In the genomic region with DNA sequence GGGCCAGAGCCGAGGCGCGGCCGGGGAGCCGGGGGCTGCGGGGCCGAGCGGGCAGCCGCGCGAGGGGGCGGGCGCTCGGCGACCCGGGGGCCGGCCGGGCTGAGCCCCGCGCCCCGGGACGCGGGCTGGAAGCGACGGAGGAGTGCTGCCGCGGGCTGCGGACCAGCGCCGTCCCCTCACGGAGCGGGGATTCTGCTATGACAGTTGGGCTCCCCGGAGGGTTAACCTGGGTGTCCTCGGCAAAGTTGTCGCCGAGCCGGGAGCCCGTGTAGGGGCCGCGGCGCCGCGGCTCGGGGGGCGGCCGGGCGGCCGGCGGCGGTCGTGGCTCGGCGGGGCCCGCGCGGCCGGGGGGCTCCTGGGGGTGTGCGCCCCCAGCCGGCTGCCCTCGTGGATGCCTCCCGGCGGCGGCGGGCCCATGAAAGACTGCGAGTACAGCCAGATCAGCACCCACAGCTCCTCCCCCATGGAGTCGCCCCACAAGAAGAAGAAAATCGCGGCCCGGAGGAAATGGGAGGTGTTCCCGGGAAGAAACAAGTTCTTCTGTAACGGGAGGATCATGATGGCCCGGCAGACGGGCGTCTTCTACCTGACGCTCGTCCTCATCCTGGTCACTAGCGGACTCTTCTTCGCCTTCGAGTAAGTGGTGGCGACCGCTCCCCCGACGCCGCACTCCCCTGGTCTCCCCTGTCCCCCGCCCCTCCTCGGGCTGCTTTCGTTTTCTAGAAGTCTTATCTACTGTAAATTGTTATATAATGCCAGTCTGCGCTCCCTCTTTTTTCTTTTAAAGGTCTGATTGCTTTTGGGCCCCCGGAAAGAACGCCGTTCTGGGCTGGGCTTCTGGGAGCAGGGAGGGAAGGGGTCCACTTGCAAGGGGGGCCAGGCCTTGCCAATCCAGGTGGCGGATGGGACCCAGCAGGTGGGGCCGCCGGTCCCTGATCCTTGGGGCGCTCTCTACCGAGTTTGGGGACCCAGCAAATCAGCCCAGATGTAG, we compare ENCODE assay signal across 8 cellular contexts. TPM values are rescaled to one million over a fixed set of nuclear protein-coding genes. Genes with fewer than 3 reads are reported as not detected.
A peak's percentile ranks its signal among the peaks of the same experiment; 100 is the strongest.
DNase-seq lines count a peak whose midpoint lies in the region; ATAC-seq and TF ChIP-seq lines count a peak whose summit lies in the region.

No MANE protein-coding gene starts in this region.

- no TSS peak for BruUV-seq in A673 (replicated peaks; lab: Mats Ljungman, UMichigan)

- peak overlapping the region; percentile 93 for H3K4me3 Mint-ChIP-seq in neural progenitor cell

- H3K4me1 Mint-ChIP-seq in neural progenitor cell = peaks cover 22% of the 10 kb centered on the region

- H4K20me1 ChIP-seq in neural progenitor cell (ENCODE audit: low read depth) = peaks cover 33% of the 10 kb centered on the region

- H3K27me3 ChIP-seq in A673 (replicated peaks; ENCODE audit: insufficient read depth, low read depth, low read length, poor library complexity) = peaks cover 8% of the 10 kb centered on the region
- no peaks in the 10 kb centered on the region for H3K27me3 ChIP-seq in Peyer's patch
- H3K27me3 ChIP-seq in neural progenitor cell = peaks cover 32% of the 10 kb centered on the region

- TF ChIP-seq CTCF in A673 (conservative IDR thresholded peaks at IDR 0.05; ENCODE audit: low read depth, low read length) = peak; percentile 23; the same call in 1 of the 2 replicates
- TF ChIP-seq CTCF in Peyer's patch (IDR thresholded peaks at IDR 0.05) = no peak
- peak; percentile 20 for TF ChIP-seq CTCF in neural progenitor cell (IDR thresholded peaks at IDR 0.05)

- no peaks in the 10 kb centered on the region for H3K9me3 Mint-ChIP-seq in neural progenitor cell

- no peak for TF ChIP-seq POLR2A in Peyer's patch (IDR thresholded peaks at IDR 0.05)

- intact Hi-C loops in A673 (cut with micrococcal nuclease; ENCODE audit: unreplicated experiment) = loop anchor here (2.0 kb wide), 1 partner anchor 59 kb away; the partner anchor contains the start of gene TMEM242

- DNase-seq in A673 (ENCODE audit: low spot score) (peak; percentile 42), Peyer's patch (peak; percentile 73 to 86 (median 78)), activated gamma-delta T cell treated with Interleukin-2 at 50 U/mL for 16 hours (peak; percentile 44), foreskin melanocyte (peak; percentile 22), neural progenitor cell (ENCODE audit: low spot score) (peak; percentile 61), superior temporal gyrus (ENCODE audit: extremely low spot score) (peak; percentile 71)

- H3K4me2 ChIP-seq in neural progenitor cell = peak overlapping the region; percentile 88

- peak overlapping the region; percentile 61 for H2AFZ ChIP-seq in neural progenitor cell (replicated peaks)

- POLR2A ChIA-PET in A673 (lab: Charles Lee; ENCODE audit: low non-redundant PET) = no interaction called here

- H3K36me3 ChIP-seq in A673 (ENCODE audit: insufficient read depth, low read length, poor library complexity, severe bottlenecking) = no peaks in the 10 kb centered on the region
- H3K36me3 ChIP-seq in Peyer's patch = no peaks in the 10 kb centered on the region
- no peaks in the 10 kb centered on the region for H3K36me3 ChIP-seq in neural progenitor cell

- CTCF ChIA-PET in A673 (lab: Charles Lee) = no interaction called here

- peaks cover 4% of the 10 kb centered on the region for H3K4me1 ChIP-seq in A673 (ENCODE audit: insufficient read depth, low read length, poor library complexity, severe bottlenecking)
- H3K4me1 ChIP-seq in Peyer's patch = peaks cover 0 to 15% (median 2%) of the 10 kb centered on the region in 4 donors
- peaks cover 16% of the 10 kb centered on the region for H3K4me1 ChIP-seq in neural progenitor cell

- peaks cover 2% of the 10 kb centered on the region for H3K36me3 Mint-ChIP-seq in neural progenitor cell

- H3F3A ChIP-seq in neural progenitor cell (ENCODE audit: low read depth) = peaks cover 3% of the 10 kb centered on the region

- H3K27ac Mint-ChIP-seq in neural progenitor cell = no peak overlapping the region

- ATAC-seq in GM18520 (IDR thresholded peaks at IDR 0.05; ENCODE audit: unreplicated experiment) (peak; percentile 11), HG03103 (IDR thresholded peaks at IDR 0.05; ENCODE audit: low read depth, unreplicated experiment) (peak; percentile 13)

- H3K27me3 Mint-ChIP-seq in neural progenitor cell (ENCODE audit: insufficient read depth, low read depth) = peaks cover 3% of the 10 kb centered on the region

- peak overlapping the region; percentile 96 for H3K4me3 ChIP-seq in A673 (ENCODE audit: low read depth, low read length, poor library complexity, severe bottlenecking)
- peak overlapping the region; percentile 90 to 97 (median 94) for H3K4me3 ChIP-seq in Peyer's patch
- peak overlapping the region; percentile 89 for H3K4me3 ChIP-seq in neural progenitor cell

- no peaks in the 10 kb centered on the region for H3K9me3 ChIP-seq in A673 (ENCODE audit: low read depth, low read length, poor library complexity, severe bottlenecking)
- no peaks in the 10 kb centered on the region for H3K9me3 ChIP-seq in Peyer's patch
- H3K9me3 ChIP-seq in neural progenitor cell (ENCODE audit: low read depth) = no peaks in the 10 kb centered on the region

- peaks cover 3% of the 10 kb centered on the region for H3K79me2 ChIP-seq in neural progenitor cell (ENCODE audit: low read depth)

- H3K27ac ChIP-seq in A673 (ENCODE audit: low read depth, low read length, poor library complexity, severe bottlenecking) (no peak overlapping the region), Peyer's patch (peak overlapping the region; percentile 90 to 98 (median 94)), neural progenitor cell (no peak overlapping the region)

- peak overlapping the region; percentile 12 for H3K9ac ChIP-seq in neural progenitor cell

RNA-seq across cellular contexts. Expression of gene ZDHHC14, which starts 0.9 kb away (rescaled TPM):
- total RNA-seq in A673 (2021) = 3.1 and 3.2 TPM in 2 replicates
- 10 to 100 TPM in 3 of 4 donors, 1 to 10 TPM in 1; 9.1 to 20.6 (median 12.5) TPM for total RNA-seq in Peyer's patch
- 7.1 and 14.5 TPM in 2 replicates for total RNA-seq in neural progenitor cell (ENCODE audit: low replicate concordance)

RNA-seq across cellular contexts. Expression of gene TMEM242, which starts 58.6 kb away (rescaled TPM):
- 13.2 and 13.5 TPM in 2 replicates for total RNA-seq in A673 (2021)
- 1 to 10 TPM; 3.3 to 9.4 (median 4.9) TPM for total RNA-seq in Peyer's patch
- total RNA-seq in neural progenitor cell (ENCODE audit: low replicate concordance) = 8.8 and 9.9 TPM in 2 replicates

Comparison
In these comparisons a context has a peak if more than half of its experiments do, and no peak if none do; other contexts are left out.
1. DNase-seq: peak in every context shown above with its lines; median percentile 78 in Peyer's patch; 71 in superior temporal gyrus; 61 in neural progenitor cell; 44 in activated gamma-delta T cell treated with Interleukin-2 at 50 U/mL for 16 hours; 42 in A673; 22 in foreskin melanocyte.
2. H3K27ac ChIP-seq: peak in Peyer's patch (4 of 4); none in A673 (single experiment) and neural progenitor cell (single experiment).
3. CTCF ChIP-seq: peak in A673 (single experiment) and neural progenitor cell (single experiment); none in Peyer's patch (0 of 6).
4. Peak in every context shown above with its lines, with median percentiles within 50 percentile points of each other: H3K4me3 ChIP-seq.